9 cellular contexts compared by ENCODE assay signal in genomic region chr2:127176371-127177311, GRCh38. TPM values are rescaled to one million over a fixed set of nuclear protein-coding genes. Genes with fewer than 3 reads are reported as not detected.
DNase-seq lines count a peak whose midpoint lies in the region; ATAC-seq, FAIRE-seq and TF ChIP-seq lines count a peak whose summit lies in the region.
"Had no signal": no experiment of that assay in that cellular context is flagged by ENCODE, and none has a peak within 500 bp of the region (broad histone marks: within the 10 kb centered on the region; RNA-seq: fewer than 3 reads in every experiment).

No MANE protein-coding gene starts in this region.

- DNase-seq in IMR-90: peak; percentile 32
- peak; percentile 29 for DNase-seq in cerebellar cortex (ENCODE audit: low spot score)
- no peak for DNase-seq in HepG2 (ENCODE audit: low spot score)
- DNase-seq in spleen: peak; percentile 69
- DNase-seq in NCI-H2227 treated with DMSO at 0.1 percent for 48 hours (lab: John Stamatoyannopoulos, UW): no peak
- no peak for DNase-seq in NCI-H187 treated with DMSO at 0.1 percent for 48 hours (lab: John Stamatoyannopoulos, UW)
- DNase-seq in SIG-M5 (lab: John Stamatoyannopoulos, UW): no peak
- DNase-seq in stimulated activated CD4-positive, alpha-beta T cell treated with anti-CD3 and anti-CD28 coated beads, Interleukin-12 subunit alpha, Interleukin-12 subunit beta, amount 100 ng/mL, for 4 hours: no peak

- H3K23ac ChIP-seq in IMR-90 (ENCODE audit: low read depth, low read length): peak overlapping the region; percentile 15; the same call in 1 of the 2 replicates

- peak overlapping the region; percentile 60 for H4K5ac ChIP-seq in IMR-90 (ENCODE audit: low read depth, low read length)

- peak overlapping the region; percentile 39 for H3K18ac ChIP-seq in IMR-90 (ENCODE audit: low read depth, low read length)

- TF ChIP-seq EP300 in HepG2 (IDR thresholded peaks at IDR 0.05; ENCODE audit: low read depth in 2 of 2, low read length in 2 of 2) (no peak), HepG2 (CRISPR knock-in tag; IDR thresholded peaks at IDR 0.05; ENCODE audit: borderline replicate concordance) (no peak)

- ATAC-seq in IMR-90 (ENCODE audit: low read depth): peak; percentile 48
- peak; percentile 51 for ATAC-seq in HepG2

- peak overlapping the region in 1 of 2 experiments; percentile 53; a peak in 3 of 4 replicates for H4K8ac ChIP-seq in IMR-90 (ENCODE audit: low read depth in 2 of 2, low read length in 2 of 2)

- CTCF ChIA-PET in IMR-90 (lab: Yijun Ruan, JAX) (no interaction called here), HepG2 (lab: Yijun Ruan, JAX; ENCODE audit: low intra/inter-chr PET ratio, low total read pairs) (no interaction called here)

- no peaks in the 10 kb centered on the region for H4K20me1 ChIP-seq in IMR-90 (ENCODE audit: insufficient read depth, low read length)
- no peaks in the 10 kb centered on the region for H4K20me1 ChIP-seq in HepG2 (ENCODE audit: insufficient read depth, low read length)

- H3K27ac ChIP-seq in IMR-90 (ENCODE audit: insufficient read depth, low read length) (peak overlapping the region; percentile 46), HepG2 (ENCODE audit: extremely low read length, insufficient read depth, low read length) (no peak overlapping the region), spleen (peak overlapping the region in 3 of 8 donors; percentile 3 to 27 (median 5))
- H3K27ac ChIP-seq: cardiac muscle cell had no signal

- H2BK15ac ChIP-seq in IMR-90 (ENCODE audit: low read depth, low read length): peak overlapping the region; percentile 81; the same call in 2 of the 3 replicates

- TF ChIP-seq CTCF in IMR-90 (conservative IDR thresholded peaks at IDR 0.05; ENCODE audit: low read depth, low read length) (no peak), HepG2 (CRISPR knock-in tag; IDR thresholded peaks at IDR 0.05) (no peak), spleen (IDR thresholded peaks at IDR 0.05 in 8 of 11, conservative IDR thresholded peaks at IDR 0.05 in 3 of 11) (no peak)

- H2BK5ac ChIP-seq in IMR-90 (ENCODE audit: low read depth, low read length, poor library complexity, severe bottlenecking): peak overlapping the region; percentile 12

- H3K27me3 ChIP-seq in IMR-90 (ENCODE audit: control insufficient read depth, insufficient read depth, low read length) (no peaks in the 10 kb centered on the region), HepG2 (ENCODE audit: control insufficient read depth in 1 of 2, insufficient read depth in 2 of 2, low read length in 2 of 2) (peaks cover 0 to 42% of the 10 kb centered on the region in 2 experiments; a peak in 4 of 5 replicates), spleen (replicated peaks in 1 of 7) (no peaks in the 10 kb centered on the region)
- H3K27me3 ChIP-seq: cardiac muscle cell had no signal

- TF ChIP-seq RAD21 in IMR-90 (IDR thresholded peaks at IDR 0.05; ENCODE audit: low read length): no peak
- TF ChIP-seq RAD21 in HepG2 (CRISPR knock-in tag; IDR thresholded peaks at IDR 0.05): no peak

- dilution Hi-C loops in IMR-90 (cut with HindIII; ENCODE audit: low sequenced_read_pairs, unreplicated experiment): no loop called here

- H3K9ac ChIP-seq in IMR-90 (ENCODE audit: low read depth, low read length) (no peak overlapping the region), HepG2 (ENCODE audit: insufficient read depth, low read depth, low read length) (no peak overlapping the region)

- H3K4ac ChIP-seq in IMR-90 (ENCODE audit: low read depth, low read length): peak overlapping the region; percentile 57; the same call in 1 of the 2 replicates

- H2AK5ac ChIP-seq in IMR-90 (ENCODE audit: low read depth, low read length): peak overlapping the region; percentile 56; the same call in 1 of the 2 replicates

- peak overlapping the region; percentile 55 for H4K91ac ChIP-seq in IMR-90 (ENCODE audit: insufficient read depth, low read depth, low read length)

- peak overlapping the region; percentile 58; the same call in 1 of the 2 replicates for H2BK20ac ChIP-seq in IMR-90 (ENCODE audit: low read depth, low read length)

- 71% methylated on average over 15 of the region's 31 CpGs; no CpG with 5 or more reads in 1 of the 2 experiments for WGBS in IMR-90 (ENCODE audit: extremely low coverage in 2 of 2, insufficient read length in 1 of 2), 2 experiments
- 42% methylated on average over 27 of the region's 31 CpGs for WGBS in HepG2 (ENCODE audit: low lambda C conversion rate)
- 65 to 78% (median 74%) methylated on average over 25 to 31 of the region's 31 CpGs for WGBS in spleen, 5 donors

- peak overlapping the region; percentile 74 for H2BK120ac ChIP-seq in IMR-90 (ENCODE audit: low read depth, low read length)

- H3K36me3 ChIP-seq in IMR-90 (ENCODE audit: control insufficient read depth, insufficient read depth, low read length) (no peaks in the 10 kb centered on the region), HepG2 (replicated peaks in 1 of 2; ENCODE audit: control insufficient read depth in 1 of 2, insufficient read depth in 2 of 2, low read length in 2 of 2) (no peaks in the 10 kb centered on the region), spleen (no peaks in the 10 kb centered on the region)
- H3K36me3 ChIP-seq: cardiac muscle cell had no signal

- BruUV-seq in IMR-90 (replicated peaks; lab: Mats Ljungman, UMichigan): no TSS peak
- BruUV-seq in HepG2 (replicated peaks; lab: Mats Ljungman, UMichigan): no TSS peak

- TF ChIP-seq POLR2A in IMR-90 (IDR thresholded peaks at IDR 0.05; ENCODE audit: low read depth, low read length): no peak; the same call in 1 of the 2 replicates
- TF ChIP-seq POLR2A in HepG2 (IDR thresholded peaks at IDR 0.05; ENCODE audit: insufficient read depth in 1 of 2, low read depth in 2 of 2, low read length in 2 of 2): no peak
- TF ChIP-seq POLR2A in spleen (IDR thresholded peaks at IDR 0.05): no peak

- in situ Hi-C loops in IMR-90 (cut with MboI; ENCODE audit: low sequenced_read_pairs): loop anchor here (10.0 kb wide), 1 partner anchor 112 kb away; no protein-coding TSS in a partner anchor
- in situ Hi-C loops in HepG2 (cut with HindIII; ENCODE audit: extremely low pct_ligation_motif_present, low pct_unique_long_range_greater_than_20kb): no loop called here

- FAIRE-seq in HepG2 (lab: Jason Lieb, UNC): no peak

- H3K4me2 ChIP-seq in IMR-90 (ENCODE audit: low read depth, low read length): 0 out of 2 replicates have a peak overlapping the region, but pooled peaks have one; percentile 3
- H3K4me2 ChIP-seq in HepG2 (ENCODE audit: low read depth, low read length): no peak overlapping the region; the same call in 1 of the 2 replicates

- no peak overlapping the region for H3K56ac ChIP-seq in IMR-90 (ENCODE audit: extremely low read depth, insufficient read depth, low read length)

- H3K9me1 ChIP-seq in IMR-90 (ENCODE audit: insufficient read depth, low read length): peaks cover 11% of the 10 kb centered on the region; the same call in 1 of the 2 replicates

- H3K14ac ChIP-seq in IMR-90 (replicated peaks; ENCODE audit: low read depth, low read length): peak overlapping the region; percentile 76

- intact Hi-C loops in IMR-90 (cut with micrococcal nuclease) (no loop called here), HepG2 (cut with micrococcal nuclease; ENCODE audit: unreplicated experiment) (no loop called here), spleen (cut with DNase I; ENCODE audit: low total_unique reads) (no loop called here)

- peak overlapping the region; percentile 21 for H2AK9ac ChIP-seq in IMR-90 (replicated peaks; ENCODE audit: low read depth, low read length, poor library complexity)

- POLR2A ChIA-PET in IMR-90 (lab: Charles Lee; ENCODE audit: unreplicated experiment): no interaction called here
- POLR2A ChIA-PET in HepG2 (lab: Yijun Ruan, JAX): no interaction called here

- no peaks in the 10 kb centered on the region for H3K79me2 ChIP-seq in HepG2 (ENCODE audit: insufficient read depth, low read length)

- H3K79me1 ChIP-seq in IMR-90 (ENCODE audit: low read depth in 1 of 2, low read length in 2 of 2): no peaks in the 10 kb centered on the region

- H2AFZ ChIP-seq in IMR-90 (replicated peaks; ENCODE audit: low read length, poor library complexity) (peak overlapping the region; percentile 77), HepG2 (ENCODE audit: low read length) (no peak overlapping the region)

- H3K9me3 ChIP-seq in IMR-90 (ENCODE audit: control insufficient read depth, insufficient read depth, low read length): no peaks in the 10 kb centered on the region
- H3K9me3 ChIP-seq in HepG2 (ENCODE audit: low read length): no peaks in the 10 kb centered on the region
- H3K9me3 ChIP-seq in spleen: peaks cover 0 to 16% (median 7%) of the 10 kb centered on the region in 8 donors

- H3K4me1 ChIP-seq in IMR-90 (ENCODE audit: control insufficient read depth, insufficient read depth, low read length): peaks cover 20% of the 10 kb centered on the region
- no peaks in the 10 kb centered on the region for H3K4me1 ChIP-seq in HepG2 (ENCODE audit: insufficient read depth, low read length)
- peaks cover 0 to 3% (median 0%) of the 10 kb centered on the region in 6 donors for H3K4me1 ChIP-seq in spleen

- no peak overlapping the region for H3K4me3 ChIP-seq in IMR-90 (ENCODE audit: insufficient read depth, low read depth, low read length)
- no peak overlapping the region for H3K4me3 ChIP-seq in HepG2 (replicated peaks in 1 of 3; ENCODE audit: insufficient read depth in 1 of 3, low read depth in 2 of 3, low read length in 3 of 3)
- H3K4me3 ChIP-seq in spleen: no peak overlapping the region
- H3K4me3 ChIP-seq: cardiac muscle cell had no signal

RNA-seq across cellular contexts. Expression of gene CYP27C1, which starts 43.5 kb away (rescaled TPM):
- total RNA-seq in IMR-90 (2012; rRNA removed): not detected in 2 replicates
- polyA plus RNA-seq in IMR-90 (2012; rRNA removed): not detected in 2 replicates
- polyA plus RNA-seq in IMR-90 (2012; cell fraction: cytosol; rRNA removed): 0.03 TPM in 1 of 2 replicates, not detected in the other
- polyA plus RNA-seq in IMR-90 (2012; cell fraction: nucleus; rRNA removed; ENCODE audit: low replicate concordance): not detected in 2 replicates
- total RNA-seq in HepG2 (2016; rRNA removed; fragmentation: Illumina TruSeq; extraction: Trizol): not detected in 2 replicates
- not detected in 2 replicates for total RNA-seq in HepG2 (2016; cell fraction: cytosol; rRNA removed; fragmentation: Illumina TruSeq; extraction: Trizol; ENCODE audit: low read depth)
- not detected in 2 replicates for total RNA-seq in HepG2 (2016; cell fraction: insoluble cytoplasmic fraction; rRNA removed; fragmentation: Illumina TruSeq; extraction: Trizol)
- total RNA-seq in HepG2 (2016; cell fraction: membrane; rRNA removed; fragmentation: Illumina TruSeq; extraction: Trizol): not detected in 2 replicates
- total RNA-seq in HepG2 (2016; cell fraction: nucleus; rRNA removed; fragmentation: Illumina TruSeq; extraction: Trizol): not detected in 2 replicates
- polyA plus RNA-seq in HepG2 (2011; rRNA removed): not detected in 2 replicates
- polyA plus RNA-seq in HepG2 (2011; cell fraction: cytosol; rRNA removed): not detected in 2 replicates
- not detected in 2 replicates for polyA plus RNA-seq in HepG2 (2011; cell fraction: nucleus; rRNA removed)
- polyA plus RNA-seq in HepG2 (2012): not detected in 2 replicates
- polyA plus RNA-seq in HepG2 (2016; cell fraction: cytosol; fragmentation: Illumina TruSeq; extraction: Trizol; ENCODE audit: low read depth): not detected in 2 replicates
- polyA plus RNA-seq in HepG2 (2016; cell fraction: insoluble cytoplasmic fraction; fragmentation: Illumina TruSeq; extraction: Trizol; ENCODE audit: low read depth): not detected in 2 replicates
- polyA plus RNA-seq in HepG2 (2016; cell fraction: membrane; fragmentation: Illumina TruSeq; extraction: Trizol; ENCODE audit: low read depth): not detected in 2 replicates
- polyA plus RNA-seq in HepG2 (2016; cell fraction: nucleus; fragmentation: Illumina TruSeq; extraction: Trizol; ENCODE audit: insufficient read depth, low read depth): not detected in 2 replicates
- polyA minus RNA-seq in HepG2 (2011; rRNA and poly(A)+ RNA removed; ENCODE audit: low replicate concordance): not detected in 2 replicates
- not detected in 2 replicates for polyA minus RNA-seq in HepG2 (2011; cell fraction: cytosol; rRNA and poly(A)+ RNA removed)
- not detected in 2 replicates for polyA minus RNA-seq in HepG2 (2011; cell fraction: nucleus; rRNA and poly(A)+ RNA removed)
- total RNA-seq in spleen: under 1 TPM in 5 of 7 donors, not detected in 2; 0.07 to 0.36 (median 0.19) TPM
- under 1 TPM; 0.10 to 0.33 (median 0.23) TPM for polyA plus RNA-seq in spleen

Comparison
In these comparisons a context has a peak if more than half of its experiments do, and no peak if none do; other contexts are left out.
1. DNase-seq: peak in IMR-90 (single experiment), cerebellar cortex (single experiment) and spleen (single experiment); none in HepG2 (single experiment), NCI-H2227 treated with DMSO at 0.1 percent for 48 hours (single experiment), NCI-H187 treated with DMSO at 0.1 percent for 48 hours (single experiment), SIG-M5 (single experiment) and stimulated activated CD4-positive, alpha-beta T cell treated with anti-CD3 and anti-CD28 coated beads, Interleukin-12 subunit alpha, Interleukin-12 subunit beta, amount 100 ng/mL, for 4 hours (single experiment).